Comparison of ENCODE assay signal across 8 cellular contexts in genomic region chr3:53845103-53845880, GRCh38. TPM values are rescaled to one million over a fixed set of nuclear protein-coding genes. Genes with fewer than 3 reads are reported as not detected.
DNase-seq lines count a peak whose midpoint lies in the region; ATAC-seq and TF ChIP-seq lines count a peak whose summit lies in the region.

No MANE protein-coding gene starts in this region.

- CTCF ChIA-PET in WTC11 (lab: Charles Lee): interaction anchor here (0.6 to 1.3 kb wide), 12 partner anchors 9 to 345 kb away, joined by 3 to 4 read pairs (median 3); partner anchors contain the start of gene SELENOK
- CTCF ChIA-PET in naive thymus-derived CD4-positive, alpha-beta T cell (lab: Charles Lee): no interaction called here

- peaks cover 18% of the 10 kb centered on the region for H3K27me3 Mint-ChIP-seq in WTC11 (ENCODE audit: low read depth)
- H3K27me3 Mint-ChIP-seq in naive thymus-derived CD4-positive, alpha-beta T cell: peaks cover 45 to 68% (median 57%) of the 10 kb centered on the region in 5 donors

- peaks cover 0 to 13% of the 10 kb centered on the region in 2 donors for H3K27me3 ChIP-seq in naive thymus-derived CD4-positive, alpha-beta T cell (ENCODE audit: control insufficient read depth in 2 of 2, insufficient read depth in 2 of 2, low read length in 2 of 2)

- H3K4me1 ChIP-seq in naive thymus-derived CD4-positive, alpha-beta T cell (ENCODE audit: control insufficient read depth in 2 of 2, insufficient read depth in 2 of 2, low read length in 2 of 2): no peaks in the 10 kb centered on the region

- no peaks in the 10 kb centered on the region for H3K9me3 Mint-ChIP-seq in WTC11
- no peaks in the 10 kb centered on the region for H3K9me3 Mint-ChIP-seq in naive thymus-derived CD4-positive, alpha-beta T cell

- H3K4me3 ChIP-seq in fibroblast of villous mesenchyme (ENCODE audit: low read depth, low read length): peak overlapping the region; percentile 56
- H3K4me3 ChIP-seq in naive thymus-derived CD4-positive, alpha-beta T cell (ENCODE audit: low read length): no peak overlapping the region

- no peak overlapping the region for H3K27ac ChIP-seq in naive thymus-derived CD4-positive, alpha-beta T cell (ENCODE audit: low read depth, low read length)

- H3K4me3 Mint-ChIP-seq in WTC11: peak overlapping the region; percentile 68
- peak overlapping the region in 8 of 10 donors; percentile 16 to 69 (median 60) for H3K4me3 Mint-ChIP-seq in naive thymus-derived CD4-positive, alpha-beta T cell

- no peaks in the 10 kb centered on the region for H3K9me3 ChIP-seq in naive thymus-derived CD4-positive, alpha-beta T cell (ENCODE audit: control insufficient read depth in 2 of 3, low read length in 3 of 3)

- POLR2A ChIA-PET in WTC11 (lab: Charles Lee): interaction anchor here (0.6 to 0.7 kb wide), 3 partner anchors 10 to 135 kb away, joined by 3 read pairs; no protein-coding TSS in a partner anchor
- POLR2A ChIA-PET in naive thymus-derived CD4-positive, alpha-beta T cell (lab: Charles Lee): no interaction called here

- DNase-seq in NCI-H510A treated with DMSO at 0.1 percent for 48 hours (lab: John Stamatoyannopoulos, UW) (peak; percentile 4), NCI-H510A (lab: John Stamatoyannopoulos, UW) (no peak), WTC11 (ENCODE audit: low spot score) (peak; percentile 76), fibroblast of villous mesenchyme (ENCODE audit: low read depth) (peak; percentile 40), Kasumi-1 (lab: John Stamatoyannopoulos, UW) (no peak)
- no peak for DNase-seq in naive thymus-derived CD4-positive, alpha-beta T cell

- ATAC-seq in HG02852 (IDR thresholded peaks at IDR 0.05; ENCODE audit: unreplicated experiment) (peak; percentile 28), WTC11 (peak; percentile 55), GM18870 (IDR thresholded peaks at IDR 0.05; ENCODE audit: unreplicated experiment) (no peak)
- no peak for ATAC-seq in naive thymus-derived CD4-positive, alpha-beta T cell

- H3K36me3 Mint-ChIP-seq in WTC11: no peaks in the 10 kb centered on the region; the same call in 1 of the 2 replicates
- H3K36me3 Mint-ChIP-seq in naive thymus-derived CD4-positive, alpha-beta T cell: peaks cover 0 to 3% (median 0%) of the 10 kb centered on the region in 5 donors

- H3K4me1 Mint-ChIP-seq in WTC11: peaks cover 40% of the 10 kb centered on the region
- H3K4me1 Mint-ChIP-seq in naive thymus-derived CD4-positive, alpha-beta T cell: peaks cover 0 to 8% (median 0%) of the 10 kb centered on the region in 7 donors

- TF ChIP-seq CTCF in WTC11 (IDR thresholded peaks at IDR 0.05) (no peak), fibroblast of villous mesenchyme (IDR thresholded peaks at IDR 0.05; ENCODE audit: insufficient read depth, low read depth, low read length) (peak; percentile 24)

- H3K27ac Mint-ChIP-seq in WTC11: peak overlapping the region; percentile 65
- H3K27ac Mint-ChIP-seq in naive thymus-derived CD4-positive, alpha-beta T cell: no peak overlapping the region

- H3K36me3 ChIP-seq in naive thymus-derived CD4-positive, alpha-beta T cell (ENCODE audit: control insufficient read depth in 2 of 3, insufficient read depth in 3 of 3, low read length in 3 of 3): no peaks in the 10 kb centered on the region

- intact Hi-C loops in naive thymus-derived CD4-positive, alpha-beta T cell (cut with micrococcal nuclease): no loop called here

TF ChIP-seq in WTC11, 78 proteins besides CTCF, POLR2A, EP300 and RAD21:
- TF ChIP-seq GTF2I (CRISPR knock-in tag; conservative IDR thresholded peaks at IDR 0.05) (peak; percentile 64; the same call in 1 of the 2 replicates), GABPB1 (CRISPR knock-in tag; IDR thresholded peaks at IDR 0.05) (0 out of 2 replicates have a peak, but pooled peaks have one; percentile 17), NR3C1 (CRISPR knock-in tag; conservative IDR thresholded peaks at IDR 0.05; ENCODE audit: low read depth) (no peak)

RNA-seq across cellular contexts. Expression of gene CHDH, which starts 0.9 kb away (rescaled TPM):
- total RNA-seq in WTC11 (2021) (9.5 to 11.7 TPM (median 10.6 TPM) in 3 replicates), fibroblast of villous mesenchyme (under 0.01 and 0.32 TPM in 2 replicates)
- 1 to 10 TPM in 1 of 5 experiments, under 1 TPM in 4; 0.05 to 1.3 (median 0.27) TPM for total RNA-seq in naive thymus-derived CD4-positive, alpha-beta T cell
- polyA plus RNA-seq in naive thymus-derived CD4-positive, alpha-beta T cell: not detected

RNA-seq across cellular contexts. Expression of gene IL17RB, which starts 1.1 kb away (rescaled TPM):
- total RNA-seq in WTC11 (2021) (5.3 to 6.4 TPM (median 5.6 TPM) in 3 replicates), fibroblast of villous mesenchyme (0.32 and 0.43 TPM in 2 replicates)
- 1 to 10 TPM in 1 of 5 experiments, under 1 TPM in 1, not detected in 3; 0.71 to 6.0 TPM for total RNA-seq in naive thymus-derived CD4-positive, alpha-beta T cell
- polyA plus RNA-seq in naive thymus-derived CD4-positive, alpha-beta T cell: under 1 TPM; 0.22 to 0.47 TPM

RNA-seq across cellular contexts. Expression of gene ACTR8, which starts 36.7 kb away (rescaled TPM):
- 23.3 to 29.9 TPM (median 26.3 TPM) in 3 replicates for total RNA-seq in WTC11 (2021)
- total RNA-seq in fibroblast of villous mesenchyme: 29.3 and 38.0 TPM in 2 replicates
- 10 to 100 TPM; 18.4 to 49.8 (median 41.5) TPM for total RNA-seq in naive thymus-derived CD4-positive, alpha-beta T cell
- polyA plus RNA-seq in naive thymus-derived CD4-positive, alpha-beta T cell: 10 to 100 TPM; 17.9 to 19.5 TPM

RNA-seq across cellular contexts. Expression of gene SELENOK, which starts 46.4 kb away (rescaled TPM):
- total RNA-seq in WTC11 (2021) (32.7 to 38.7 TPM (median 34.4 TPM) in 3 replicates), fibroblast of villous mesenchyme (15.5 and 19.4 TPM in 2 replicates)
- total RNA-seq in naive thymus-derived CD4-positive, alpha-beta T cell: 100 to 1,000 TPM in 1 of 5 experiments, 10 to 100 TPM in 4; 33.6 to 104 (median 45.4) TPM
- polyA plus RNA-seq in naive thymus-derived CD4-positive, alpha-beta T cell: 100 to 1,000 TPM; 132 to 142 TPM

Comparison
In these comparisons a context has a peak if more than half of its experiments do, and no peak if none do; other contexts are left out.
1. DNase-seq: peak in NCI-H510A treated with DMSO at 0.1 percent for 48 hours (single experiment), WTC11 (single experiment) and fibroblast of villous mesenchyme (single experiment); none in NCI-H510A (single experiment), naive thymus-derived CD4-positive, alpha-beta T cell (0 of 9) and Kasumi-1 (0 of 2).
2. ATAC-seq: peak in HG02852 (single experiment) and WTC11 (single experiment); none in naive thymus-derived CD4-positive, alpha-beta T cell (single experiment) and GM18870 (single experiment).